Comparison of ENCODE assay signal across 14 cellular contexts in genomic region chr16:367333-367903, GRCh38.
"Had no signal": no experiment of that assay in that cellular context is flagged by ENCODE, and none has a peak within 500 bp of the region (broad histone marks: within the 10 kb centered on the region; RNA-seq: fewer than 3 reads in every experiment).

No MANE protein-coding gene starts in this region.

- H3K9me3 ChIP-seq: esophagus muscularis mucosa had no signal

- H3K27ac Mint-ChIP-seq: activated CD4-positive, alpha-beta memory T cell treated with anti-CD3 and anti-CD28 coated beads, Interleukin-2, amount 10 ng/mL, durations not matched to agents 7 days and 5 days; endodermal cell had no signal

- DNase-seq: activated CD4-positive, alpha-beta memory T cell treated with anti-CD3 and anti-CD28 coated beads, Interleukin-2, amount 10 ng/mL, durations not matched to agents 7 days and 5 days; activated CD4-positive, alpha-beta T cell treated with anti-CD3 and anti-CD28 coated beads for 1 hour; activated CD8-positive, alpha-beta memory T cell treated with anti-CD3 and anti-CD28 coated beads, Interleukin-2, amount 50 U/mL, for 48 hours; activated naive CD4-positive, alpha-beta T cell treated with anti-CD3 and anti-CD28 coated beads, Interleukin-2, amount 50 U/mL, for 16 hours; amniotic stem cell; brain microvascular endothelial cell; cerebellar nuclear complex; dermis blood vessel endothelial cell; endodermal cell; hypothalamus; retina; SW 1271; T-helper 9 cell had no signal

- H3K27ac ChIP-seq: brain microvascular endothelial cell, esophagus muscularis mucosa had no signal

- H3K4me3 ChIP-seq: esophagus muscularis mucosa had no signal

- H3K9me3 Mint-ChIP-seq: activated CD4-positive, alpha-beta memory T cell treated with anti-CD3 and anti-CD28 coated beads, Interleukin-2, amount 10 ng/mL, durations not matched to agents 7 days and 5 days; endodermal cell had no signal

- H3K4me3 Mint-ChIP-seq: activated CD4-positive, alpha-beta memory T cell treated with anti-CD3 and anti-CD28 coated beads, Interleukin-2, amount 10 ng/mL, durations not matched to agents 7 days and 5 days; endodermal cell had no signal

- H3K27me3 ChIP-seq: brain microvascular endothelial cell had no signal

- H3K27me3 Mint-ChIP-seq: activated CD4-positive, alpha-beta memory T cell treated with anti-CD3 and anti-CD28 coated beads, Interleukin-2, amount 10 ng/mL, durations not matched to agents 7 days and 5 days had no signal
